Comparison of ENCODE assay signal across 2 cellular contexts in genomic region chr4:1999308-1999707, GRCh38. TPM values are rescaled to one million over a fixed set of nuclear protein-coding genes. Genes with fewer than 3 reads are reported as not detected.
"Had no signal": no experiment of that assay in that cellular context is flagged by ENCODE, and none has a peak within 500 bp of the region (broad histone marks: within the 10 kb centered on the region; RNA-seq: fewer than 3 reads in every experiment).

No MANE protein-coding gene starts in this region.

RNA-seq across cellular contexts. Expression of gene NAT8L, which starts 59.8 kb away (rescaled TPM):
- total RNA-seq: OCI-LY7, SJSA1 had no signal
